9 cellular contexts compared by ENCODE assay signal in genomic region chr14:85533821-85534271, GRCh38. TPM values are rescaled to one million over a fixed set of nuclear protein-coding genes. Genes with fewer than 3 reads are reported as not detected.
DNase-seq lines count a peak whose midpoint lies in the region; ATAC-seq and TF ChIP-seq lines count a peak whose summit lies in the region.
"Had no signal": no experiment of that assay in that cellular context is flagged by ENCODE, and none has a peak within 500 bp of the region (broad histone marks: within the 10 kb centered on the region; RNA-seq: fewer than 3 reads in every experiment).

No MANE protein-coding gene starts in this region.

- no peaks in the 10 kb centered on the region for H3F3A ChIP-seq in PC-3 (ENCODE audit: low read length, unreplicated experiment)

- TF ChIP-seq EP300 in gastroesophageal sphincter (IDR thresholded peaks at IDR 0.05): no peak

- H3K9me3 Mint-ChIP-seq in activated T-cell treated with anti-CD3 and anti-CD28 coated beads, Interleukin-2, amount 50 U/mL, for 24 hours: no peaks in the 10 kb centered on the region

- H3K27ac Mint-ChIP-seq in activated T-cell treated with anti-CD3 and anti-CD28 coated beads, Interleukin-2, amount 50 U/mL, for 24 hours: no peak overlapping the region

- TF ChIP-seq CTCF in PC-3 (conservative IDR thresholded peaks at IDR 0.05; ENCODE audit: low read depth, low read length) (no peak), gastroesophageal sphincter (IDR thresholded peaks at IDR 0.05) (no peak), parathyroid adenoma (IDR thresholded peaks at IDR 0.05) (no peak)

- no peak for TF ChIP-seq POLR2A in gastroesophageal sphincter (IDR thresholded peaks at IDR 0.05)

- H3K4me1 ChIP-seq in PC-3 (ENCODE audit: insufficient read depth, low read length) (no peaks in the 10 kb centered on the region), gastroesophageal sphincter (peaks cover 0 to 59% (median 0%) of the 10 kb centered on the region in 3 donors), parathyroid adenoma (no peaks in the 10 kb centered on the region)

- H3K9me3 ChIP-seq in PC-3 (ENCODE audit: low read length): no peaks in the 10 kb centered on the region
- H3K9me3 ChIP-seq in gastroesophageal sphincter: no peaks in the 10 kb centered on the region
- H3K9me3 ChIP-seq in parathyroid adenoma (ENCODE audit: control insufficient read depth, low read length): no peaks in the 10 kb centered on the region

- H3K79me2 ChIP-seq in PC-3 (ENCODE audit: low read length) (no peaks in the 10 kb centered on the region), parathyroid adenoma (no peaks in the 10 kb centered on the region)

- peaks cover 16% of the 10 kb centered on the region for H3K4me1 Mint-ChIP-seq in activated T-cell treated with anti-CD3 and anti-CD28 coated beads, Interleukin-2, amount 50 U/mL, for 24 hours (ENCODE audit: low read depth)

- H3K9me2 ChIP-seq in PC-3 (replicated peaks; ENCODE audit: low read length): no peaks in the 10 kb centered on the region

- no peaks in the 10 kb centered on the region for H3K36me3 ChIP-seq in PC-3 (ENCODE audit: low read depth, low read length)
- no peaks in the 10 kb centered on the region for H3K36me3 ChIP-seq in gastroesophageal sphincter
- no peaks in the 10 kb centered on the region for H3K36me3 ChIP-seq in parathyroid adenoma (ENCODE audit: control insufficient read depth, insufficient read depth, low read length)

- H3K9ac ChIP-seq in PC-3 (ENCODE audit: low read length): no peak overlapping the region
- no peak overlapping the region for H3K9ac ChIP-seq in parathyroid adenoma

- no peak overlapping the region for H3K27ac ChIP-seq in PC-3 (ENCODE audit: low read length)
- peak overlapping the region in 3 of 4 donors; percentile 48 to 82 (median 72) for H3K27ac ChIP-seq in gastroesophageal sphincter
- no peak overlapping the region for H3K27ac ChIP-seq in parathyroid adenoma

- H3K4me2 ChIP-seq in PC-3 (ENCODE audit: low read length): peak overlapping the region; percentile 36
- peak overlapping the region; percentile 76 for H3K4me2 ChIP-seq in parathyroid adenoma (ENCODE audit: low read length)

- peaks cover 73% of the 10 kb centered on the region for H3K27me3 Mint-ChIP-seq in activated T-cell treated with anti-CD3 and anti-CD28 coated beads, Interleukin-2, amount 50 U/mL, for 24 hours

- ATAC-seq in PC-3 (no peak), gastroesophageal sphincter (no peak), GM21786 (IDR thresholded peaks at IDR 0.05; ENCODE audit: unreplicated experiment) (no peak)

- H2AFZ ChIP-seq in PC-3 (ENCODE audit: low read length): no peak overlapping the region
- no peak overlapping the region for H2AFZ ChIP-seq in parathyroid adenoma

- POLR2A ChIA-PET in PC-3 (lab: Charles Lee; ENCODE audit: unreplicated experiment): no interaction called here

- CTCF ChIA-PET in PC-3 (lab: Charles Lee): no interaction called here

- H3K27me3 ChIP-seq in PC-3 (ENCODE audit: low read length): peaks cover 9% of the 10 kb centered on the region; the same call in 1 of the 2 replicates
- peaks cover 74% of the 10 kb centered on the region for H3K27me3 ChIP-seq in gastroesophageal sphincter
- H3K27me3 ChIP-seq in parathyroid adenoma (ENCODE audit: control insufficient read depth, insufficient read depth, low read length): no peaks in the 10 kb centered on the region

- no peaks in the 10 kb centered on the region for H4K20me1 ChIP-seq in PC-3 (ENCODE audit: low read length)

- no peak overlapping the region for H3K4me3 Mint-ChIP-seq in activated T-cell treated with anti-CD3 and anti-CD28 coated beads, Interleukin-2, amount 50 U/mL, for 24 hours

- H3K36me3 Mint-ChIP-seq in activated T-cell treated with anti-CD3 and anti-CD28 coated beads, Interleukin-2, amount 50 U/mL, for 24 hours (ENCODE audit: low read depth): no peaks in the 10 kb centered on the region

- intact Hi-C loops in PC-3 (cut with micrococcal nuclease): no loop called here

- BruUV-seq in PC-3 (replicated peaks; lab: Mats Ljungman, UMichigan): no TSS peak

- H3K4me3 ChIP-seq in PC-3 (ENCODE audit: low read length) (peak overlapping the region; percentile 30; the same call in 1 of the 2 replicates), gastroesophageal sphincter (peak overlapping the region; percentile 39 to 65), parathyroid adenoma (ENCODE audit: low read depth, low read length) (peak overlapping the region; percentile 48)

- WGBS in gastroesophageal sphincter (ENCODE audit: low coverage in 1 of 2), 2 donors: 0% methylated on average over 1 of the region's 35 CpGs; no CpG with 5 or more reads in 1 of the 2 donors

- DNase-seq in ELF-1 (ENCODE audit: low read depth, low spot score): peak; percentile 46
- DNase-seq in PC-3: no peak
- no peak for DNase-seq in stimulated activated CD4-positive, alpha-beta T cell treated with anti-CD3 and anti-CD28 coated beads, Interleukin-2, amount 100 ng/mL, for 24 hours
- DNase-seq in activated T-cell treated with anti-CD3 and anti-CD28 coated beads, Interleukin-2, amount 50 U/mL, for 24 hours: no peak
- DNase-seq in NAMALWA (ENCODE audit: low spot score): no peak
- DNase-seq: SHP77 treated with DMSO at 0.1 percent for 48 hours had no signal

RNA-seq across cellular contexts. Expression of gene FLRT2, which starts 3.9 kb away (rescaled TPM):
- total RNA-seq in PC-3 (2014; rRNA removed) (0.07 TPM in 1 of 2 replicates, not detected in the other), gastroesophageal sphincter (10 to 100 TPM in 3 of 4 donors, 1 to 10 TPM in 1; 9.2 to 30.8 (median 16.4) TPM)

Comparison
In these comparisons a context has a peak if more than half of its experiments do, and no peak if none do; other contexts are left out.
1. H3K27ac ChIP-seq: peak in gastroesophageal sphincter (3 of 4); none in PC-3 (single experiment) and parathyroid adenoma (single experiment).
2. Peak in every context shown above with its lines, with median percentiles within 50 percentile points of each other: H3K4me3 ChIP-seq.